31 cellular contexts compared by ENCODE assay signal in genomic region chr14:50924848-50925247, GRCh38. TPM values are rescaled to one million over a fixed set of nuclear protein-coding genes. Genes with fewer than 3 reads are reported as not detected.
"Had no signal": no experiment of that assay in that cellular context is flagged by ENCODE, and none has a peak within 500 bp of the region (broad histone marks: within the 10 kb centered on the region; RNA-seq: fewer than 3 reads in every experiment).

No MANE protein-coding gene starts in this region.

- H3K79me2 ChIP-seq: hepatocyte, parathyroid adenoma had no signal

- ATAC-seq: body of pancreas; esophagus mucosa; left lobe of liver; lower lobe of right lung; mucosa of descending colon; right cardiac atrium; stimulated activated naive CD8-positive, alpha-beta T cell treated with anti-CD3 and anti-CD28 coated beads, Interleukin-15, Interleukin-2, amounts not matched to agents 100 U/mL and 50 U/mL, for 24 hours had no signal

- H3K36me3 Mint-ChIP-seq: activated naive CD4-positive, alpha-beta T cell treated with anti-CD3 and anti-CD28 coated beads, Interleukin-2, amount 50 U/mL, for 24 hours; immature natural killer cell had no signal

- H3K36me3 ChIP-seq: WERI-Rb-1 had no signal

- H3K4me2 ChIP-seq: hepatocyte had no signal

- H3K4me3 ChIP-seq: body of pancreas, hepatocyte, lower lobe of right lung, mucosa of descending colon, upper lobe of left lung had no signal

- H3K9ac ChIP-seq: parathyroid adenoma had no signal

- H3K27me3 ChIP-seq: body of pancreas, hepatocyte, upper lobe of left lung had no signal

- H2AFZ ChIP-seq: hepatocyte, parathyroid adenoma had no signal

- FAIRE-seq: frontal cortex had no signal

- DNase-seq: activated CD4-positive, alpha-beta T cell treated with anti-CD3 and anti-CD28 coated beads for 1 hour; activated gamma-delta T cell treated with Interleukin-2 at 50 U/mL for 16 hours; activated T-cell treated with anti-CD3 and anti-CD28 coated beads, Interleukin-2, amount 50 U/mL, for 1 hour; anterior cingulate cortex; body of pancreas; dermis blood vessel endothelial cell; effector CD8-positive, alpha-beta T cell; glutamatergic neuron; immature natural killer cell; lower lobe of right lung; mesendoderm; mucosa of descending colon; nephron progenitor cell; nucleus accumbens; right cardiac atrium; stimulated activated CD4-positive, alpha-beta T cell treated with anti-CD3 and anti-CD28 coated beads, Interleukin-12 subunit alpha, Interleukin-12 subunit beta, amount 100 ng/mL, for 4 hours; stimulated activated CD4-positive, alpha-beta T cell treated with anti-CD3 and anti-CD28 coated beads, Interleukin-4, amount 100 ng/mL, for 4 hours; stimulated activated naive CD8-positive, alpha-beta T cell treated with anti-CD3 and anti-CD28 coated beads, Interleukin-15, Interleukin-2, amounts not matched to agents 100 U/mL and 50 U/mL, for 24 hours; upper lobe of left lung; WERI-Rb-1 had no signal

- H3K9me3 ChIP-seq: body of pancreas, lower lobe of right lung, mucosa of descending colon, upper lobe of left lung had no signal

- H3K9me3 Mint-ChIP-seq: activated naive CD4-positive, alpha-beta T cell treated with anti-CD3 and anti-CD28 coated beads, Interleukin-2, amount 50 U/mL, for 24 hours; immature natural killer cell; nephron progenitor cell had no signal

- H3K4me3 Mint-ChIP-seq: activated naive CD4-positive, alpha-beta T cell treated with anti-CD3 and anti-CD28 coated beads, Interleukin-2, amount 50 U/mL, for 24 hours; immature natural killer cell; nephron progenitor cell had no signal

- H3K4me1 ChIP-seq: body of pancreas, lower lobe of right lung had no signal

- H3K4me1 Mint-ChIP-seq: activated naive CD4-positive, alpha-beta T cell treated with anti-CD3 and anti-CD28 coated beads, Interleukin-2, amount 50 U/mL, for 24 hours; immature natural killer cell had no signal

- H3K27ac ChIP-seq: body of pancreas, hepatocyte, lower lobe of right lung, parathyroid adenoma, upper lobe of left lung, WERI-Rb-1 had no signal

- H3K27ac Mint-ChIP-seq: activated naive CD4-positive, alpha-beta T cell treated with anti-CD3 and anti-CD28 coated beads, Interleukin-2, amount 50 U/mL, for 24 hours; immature natural killer cell; nephron progenitor cell had no signal

RNA-seq across cellular contexts. Expression of gene ABHD12B, which starts 53.0 kb away (rescaled TPM):
- total RNA-seq: body of pancreas, cardiac septum, dermis blood vessel endothelial cell, frontal cortex, hepatocyte, kidney epithelial cell, left lobe of liver, lower lobe of right lung, pulmonary artery endothelial cell, right cardiac atrium, skeletal muscle tissue, subcutaneous adipose tissue had no signal
- polyA plus RNA-seq: hepatocyte, immature natural killer cell, right cardiac atrium had no signal
